Comparison of ENCODE assay signal across 18 cellular contexts in genomic region chr12:122528992-122529391, GRCh38. TPM values are rescaled to one million over a fixed set of nuclear protein-coding genes. Genes with fewer than 3 reads are reported as not detected.
DNase-seq lines count a peak whose midpoint lies in the region; TF ChIP-seq lines count a peak whose summit lies in the region.
"Had no signal": no experiment of that assay in that cellular context is flagged by ENCODE, and none has a peak within 500 bp of the region (broad histone marks: within the 10 kb centered on the region; RNA-seq: fewer than 3 reads in every experiment).

No MANE protein-coding gene starts in this region.

- H3K9me3 ChIP-seq in BLaER1 treated with 17β-estradiol and CSF1 and Interleukin-3, amounts not matched to agents 10 nM and 100 nM (replicated peaks in 1 of 11), result no peaks in the 10 kb centered on the region
- no peaks in the 10 kb centered on the region; the same call in 1 of the 2 replicates for H3K9me3 ChIP-seq in OCI-LY3 (ENCODE audit: insufficient read depth, low read length)
- H3K9me3 ChIP-seq in CD4-positive, alpha-beta memory T cell (ENCODE audit: control insufficient read depth in 1 of 2, low read length in 2 of 2), result no peaks in the 10 kb centered on the region
- H3K9me3 ChIP-seq: SK-N-SH had no signal

- H4K20me1 ChIP-seq in BLaER1 treated with 17β-estradiol and CSF1 and Interleukin-3, amounts not matched to agents 10 nM and 100 nM, result peaks cover 16 to 24% (median 22%) of the 10 kb centered on the region in 11 experiments
- H4K20me1 ChIP-seq in OCI-LY3 (ENCODE audit: insufficient read depth, low read length), result peaks cover 23% of the 10 kb centered on the region

- CTCF ChIA-PET in CD4-positive, alpha-beta memory T cell (lab: Charles Lee; ENCODE audit: partially characterized antibody), result interaction anchor here (0.6 kb wide), 1 partner anchor 26 kb away, joined by 3 read pairs; no protein-coding TSS in a partner anchor

- no peak overlapping the region for H3K18ac ChIP-seq in mesendoderm (ENCODE audit: low read length)

- POLR2A ChIA-PET in CD4-positive, alpha-beta memory T cell (lab: Charles Lee; ENCODE audit: partially characterized antibody), result interaction anchor here (8.6 kb wide), 1 partner anchor 28 kb away, joined by 224 read pairs; the partner anchor contains the start of gene ZCCHC8

- DNase-seq in GM12864 (ENCODE audit: low read depth) (no peak), mesendoderm (no peak), posterior vena cava (ENCODE audit: low spot score) (no peak), superior temporal gyrus (ENCODE audit: extremely low spot score) (no peak)
- no peak for DNase-seq in CD4-positive, alpha-beta memory T cell
- DNase-seq: C1 segment of cervical spinal cord, KG1, NCI-H1417, NCI-H187, NCI-H2107, NCI-H510A treated with DMSO at 0.1 percent for 48 hours, NCI-H774, PC-3, RPMI8226, SHP77 treated with DMSO at 0.1 percent for 48 hours, SK-N-SH had no signal

- H3K27ac Mint-ChIP-seq in CD4-positive, alpha-beta memory T cell, result no peak overlapping the region

- H3K23ac ChIP-seq in mesendoderm (ENCODE audit: low read length), result no peak overlapping the region

- no peak overlapping the region for H4K8ac ChIP-seq in mesendoderm (ENCODE audit: low read depth, low read length)

- no peak overlapping the region for H2AK5ac ChIP-seq in mesendoderm (ENCODE audit: low read length)

- H3K4me3 ChIP-seq in BLaER1 treated with 17β-estradiol and CSF1 and Interleukin-3, amounts not matched to agents 10 nM and 100 nM, result no peak overlapping the region
- H3K4me3 ChIP-seq in GM12864 (ENCODE audit: low read depth, low read length) (peak overlapping the region; percentile 62; the same call in 1 of the 2 replicates), OCI-LY3 (ENCODE audit: low read length) (peak overlapping the region; percentile 87), mesendoderm (ENCODE audit: low read length) (no peak overlapping the region)
- H3K4me3 ChIP-seq in CD4-positive, alpha-beta memory T cell (ENCODE audit: low read length in 2 of 2), result no peak overlapping the region

- H3K4me1 Mint-ChIP-seq in CD4-positive, alpha-beta memory T cell, result peaks cover 9 to 16% (median 13%) of the 10 kb centered on the region in 4 donors

- H2BK120ac ChIP-seq in mesendoderm (ENCODE audit: low read depth, low read length), result no peak overlapping the region

- intact Hi-C loops in posterior vena cava (cut with DNase I), result loop anchor here in 1 of 2 donors (5.0 kb wide), 1 partner anchor 1177 kb away; the partner anchor contains the start of gene ANAPC5
- intact Hi-C loops in CD4-positive, alpha-beta memory T cell (cut with micrococcal nuclease), result loop anchor here (10.0 kb wide), 1 partner anchor 446 kb away; the partner anchor contains the start of gene OGFOD2

- H3K4ac ChIP-seq in mesendoderm (ENCODE audit: low read depth, low read length), result peak overlapping the region; percentile 16

- H3K27ac ChIP-seq in BLaER1 treated with 17β-estradiol and CSF1 and Interleukin-3, amounts not matched to agents 10 nM and 100 nM, result no peak overlapping the region
- peak overlapping the region; percentile 91 for H3K27ac ChIP-seq in OCI-LY3 (ENCODE audit: low read length)
- H3K27ac ChIP-seq in mesendoderm (ENCODE audit: low read depth, low read length), result no peak overlapping the region
- H3K27ac ChIP-seq in CD4-positive, alpha-beta memory T cell (ENCODE audit: low read depth, low read length), result no peak overlapping the region

- no peaks in the 10 kb centered on the region for H3K9me3 Mint-ChIP-seq in CD4-positive, alpha-beta memory T cell

- no peak overlapping the region for H2BK5ac ChIP-seq in mesendoderm (ENCODE audit: low read length)

- no CpG with 5 or more reads among the region's 6 CpGs for WGBS in mesendoderm (ENCODE audit: extremely low coverage, insufficient coverage, low lambda C conversion rate)

- peaks cover 86% of the 10 kb centered on the region for H3K79me2 ChIP-seq in OCI-LY3 (ENCODE audit: low read length)
- H3K79me2 ChIP-seq in mesendoderm (ENCODE audit: control insufficient read depth, insufficient read depth, low read length), result peaks cover 48% of the 10 kb centered on the region

- H3K4me1 ChIP-seq in BLaER1 treated with 17β-estradiol and CSF1 and Interleukin-3, amounts not matched to agents 10 nM and 100 nM, result peaks cover 25 to 35% (median 27%) of the 10 kb centered on the region in 10 experiments
- H3K4me1 ChIP-seq in OCI-LY3 (ENCODE audit: low read length) (peaks cover 39% of the 10 kb centered on the region), mesendoderm (ENCODE audit: control insufficient read depth, low read depth, low read length) (no peaks in the 10 kb centered on the region)
- H3K4me1 ChIP-seq in CD4-positive, alpha-beta memory T cell (ENCODE audit: insufficient read depth, low read length), result peaks cover 31% of the 10 kb centered on the region

- H3K27me3 ChIP-seq in BLaER1 treated with 17β-estradiol and CSF1 and Interleukin-3, amounts not matched to agents 10 nM and 100 nM, result no peaks in the 10 kb centered on the region
- H3K27me3 ChIP-seq in OCI-LY3 (ENCODE audit: low read depth, low read length), result no peaks in the 10 kb centered on the region
- no peaks in the 10 kb centered on the region for H3K27me3 ChIP-seq in mesendoderm (ENCODE audit: insufficient read depth, low read length, poor library complexity)
- no peaks in the 10 kb centered on the region for H3K27me3 ChIP-seq in CD4-positive, alpha-beta memory T cell (ENCODE audit: insufficient read depth, low read length)

- H3K4me3 Mint-ChIP-seq in CD4-positive, alpha-beta memory T cell, result no peak overlapping the region

- peaks cover 0 to 15% of the 10 kb centered on the region in 2 donors for H3K36me3 Mint-ChIP-seq in CD4-positive, alpha-beta memory T cell

- no peaks in the 10 kb centered on the region for H3K27me3 Mint-ChIP-seq in CD4-positive, alpha-beta memory T cell

- no peak for TF ChIP-seq CTCF in GM12864 (IDR thresholded peaks at IDR 0.05; ENCODE audit: low read depth, low read length, missing control alignments)
- no peak for TF ChIP-seq CTCF in OCI-LY3 (IDR thresholded peaks at IDR 0.05; ENCODE audit: low read depth, low read length)

- no peak overlapping the region for H2AFZ ChIP-seq in OCI-LY3 (ENCODE audit: low read depth, low read length)

- H2BK15ac ChIP-seq in mesendoderm (replicated peaks; ENCODE audit: low read depth), result no peak overlapping the region

- no peak overlapping the region for H3K56ac ChIP-seq in mesendoderm (ENCODE audit: low read length)

- H3K4me2 ChIP-seq in BLaER1 treated with 17β-estradiol and CSF1 and Interleukin-3, amounts not matched to agents 10 nM and 100 nM, result peak overlapping the region in 10 of 11 experiments; percentile 72 to 93 (median 84); a peak in 16 of 22 replicates
- H3K4me2 ChIP-seq in OCI-LY3 (ENCODE audit: low read length) (peak overlapping the region; percentile 83), mesendoderm (ENCODE audit: low read length) (no peak overlapping the region)

- peaks cover 4% of the 10 kb centered on the region for H3K79me1 ChIP-seq in mesendoderm (ENCODE audit: low read length)

- peaks cover 34 to 71% (median 65%) of the 10 kb centered on the region in 11 experiments for H3K36me3 ChIP-seq in BLaER1 treated with 17β-estradiol and CSF1 and Interleukin-3, amounts not matched to agents 10 nM and 100 nM
- peaks cover 60% of the 10 kb centered on the region for H3K36me3 ChIP-seq in OCI-LY3 (replicated peaks; ENCODE audit: low read depth, low read length)
- no peaks in the 10 kb centered on the region for H3K36me3 ChIP-seq in mesendoderm (ENCODE audit: control insufficient read depth, insufficient read depth, low read length)
- no peaks in the 10 kb centered on the region for H3K36me3 ChIP-seq in CD4-positive, alpha-beta memory T cell (ENCODE audit: insufficient read depth, low read length)

- H3K9ac ChIP-seq in BLaER1 treated with 17β-estradiol and CSF1 and Interleukin-3, amounts not matched to agents 10 nM and 100 nM, result peak overlapping the region in 5 of 11 experiments; percentile 3 to 100 (median 99); a peak in 5 of 22 replicates
- H3K9ac ChIP-seq in OCI-LY3 (ENCODE audit: low read length) (peak overlapping the region; percentile 38; the same call in 1 of the 2 replicates), mesendoderm (ENCODE audit: low read length) (no peak overlapping the region)

- H4K5ac ChIP-seq in mesendoderm (ENCODE audit: low read length), result no peak overlapping the region

RNA-seq across cellular contexts. Expression of gene KNTC1, which starts 1.9 kb away (rescaled TPM):
- 74.4 TPM for polyA plus RNA-seq in mesendoderm (2013, experiment 1 of 2)
- polyA plus RNA-seq in mesendoderm (2013, experiment 2 of 2), result 79.7 TPM
- total RNA-seq in posterior vena cava, result 10 to 100 TPM; 10.9 to 12.3 TPM
- total RNA-seq in CD4-positive, alpha-beta memory T cell, result 10 to 100 TPM; 29.7 to 30.9 TPM
- polyA plus RNA-seq in CD4-positive, alpha-beta memory T cell, result 1 to 10 TPM; 3.3 to 3.7 TPM

RNA-seq across cellular contexts. Expression of gene RSRC2, which starts 2.3 kb away (rescaled TPM):
- polyA plus RNA-seq in mesendoderm (2013, experiment 1 of 2), result 101 TPM
- 101 TPM for polyA plus RNA-seq in mesendoderm (2013, experiment 2 of 2)
- 10 to 100 TPM; 52.5 to 60.6 TPM for total RNA-seq in posterior vena cava
- total RNA-seq in CD4-positive, alpha-beta memory T cell, result 100 to 1,000 TPM; 138 to 141 TPM
- polyA plus RNA-seq in CD4-positive, alpha-beta memory T cell, result 10 to 100 TPM; 16.1 to 50.0 TPM

RNA-seq across cellular contexts. Expression of gene ZCCHC8, which starts 28.3 kb away (rescaled TPM):
- 20.0 TPM for polyA plus RNA-seq in mesendoderm (2013, experiment 1 of 2)
- 20.7 TPM for polyA plus RNA-seq in mesendoderm (2013, experiment 2 of 2)
- total RNA-seq in posterior vena cava, result 10 to 100 TPM; 15.9 to 16.8 TPM
- total RNA-seq in CD4-positive, alpha-beta memory T cell, result 10 to 100 TPM; 52.0 to 59.9 TPM
- polyA plus RNA-seq in CD4-positive, alpha-beta memory T cell, result 10 to 100 TPM in 1 of 2 donors, 1 to 10 TPM in 1; 5.4 to 13.9 TPM

Comparison
In these comparisons a context has a peak if more than half of its experiments do, and no peak if none do; other contexts are left out.
1. H3K4me3 ChIP-seq: peak in GM12864 (single experiment) and OCI-LY3 (single experiment); none in BLaER1 treated with 17β-estradiol and CSF1 and Interleukin-3, amounts not matched to agents 10 nM and 100 nM (0 of 10), mesendoderm (single experiment) and CD4-positive, alpha-beta memory T cell (0 of 2).